Comparison of ENCODE assay signal across 14 cellular contexts in genomic region chrX:45322820-45323219, GRCh38.
DNase-seq lines count a peak whose midpoint lies in the region; TF ChIP-seq lines count a peak whose summit lies in the region.
"Had no signal": no experiment of that assay in that cellular context is flagged by ENCODE, and none has a peak within 500 bp of the region (broad histone marks: within the 10 kb centered on the region; RNA-seq: fewer than 3 reads in every experiment).

No MANE protein-coding gene starts in this region.

- no peak overlapping the region for H3K27ac ChIP-seq in substantia nigra (ENCODE audit: low read depth, low read length, poor library complexity, severe bottlenecking)
- no peak overlapping the region for H3K27ac ChIP-seq in CD4-positive, alpha-beta memory T cell (ENCODE audit: low read depth, low read length)
- H3K27ac ChIP-seq: psoas muscle, transverse colon had no signal

- no peaks in the 10 kb centered on the region for H3K4me1 ChIP-seq in CD4-positive, alpha-beta memory T cell (ENCODE audit: insufficient read depth, low read length)
- H3K4me1 ChIP-seq: psoas muscle had no signal

- no peaks in the 10 kb centered on the region for H3K27me3 ChIP-seq in CD4-positive, alpha-beta memory T cell (ENCODE audit: insufficient read depth, low read length)
- H3K27me3 ChIP-seq: transverse colon had no signal

- no peak for TF ChIP-seq CTCF in cardiac fibroblast (IDR thresholded peaks at IDR 0.05; ENCODE audit: low read depth, low read length)

- no peaks in the 10 kb centered on the region for H3K4me1 Mint-ChIP-seq in CD4-positive, alpha-beta memory T cell

- H3K4me3 Mint-ChIP-seq in CD4-positive, alpha-beta memory T cell: no peak overlapping the region

- POLR2A ChIA-PET in CD4-positive, alpha-beta memory T cell (lab: Charles Lee; ENCODE audit: partially characterized antibody): no interaction called here

- no peaks in the 10 kb centered on the region for H3K9me3 ChIP-seq in CD4-positive, alpha-beta memory T cell (ENCODE audit: control insufficient read depth in 1 of 2, low read length in 2 of 2)
- H3K9me3 ChIP-seq: psoas muscle, transverse colon had no signal

- H3K36me3 ChIP-seq in CD4-positive, alpha-beta memory T cell (ENCODE audit: insufficient read depth, low read length): no peaks in the 10 kb centered on the region
- H3K36me3 ChIP-seq: transverse colon had no signal

- no peak overlapping the region for H3K4me3 ChIP-seq in cardiac fibroblast (replicated peaks in 1 of 2; ENCODE audit: low read depth in 2 of 2, low read length in 2 of 2)
- H3K4me3 ChIP-seq in CD4-positive, alpha-beta memory T cell (ENCODE audit: low read length in 2 of 2): no peak overlapping the region
- H3K4me3 ChIP-seq: psoas muscle, transverse colon had no signal

- H3K9me3 Mint-ChIP-seq in CD4-positive, alpha-beta memory T cell: no peaks in the 10 kb centered on the region

- CTCF ChIA-PET in CD4-positive, alpha-beta memory T cell (lab: Charles Lee; ENCODE audit: partially characterized antibody): no interaction called here

- intact Hi-C loops in CD4-positive, alpha-beta memory T cell (cut with micrococcal nuclease): no loop called here

- peaks cover 0 to 3% of the 10 kb centered on the region in 2 donors for H3K27me3 Mint-ChIP-seq in CD4-positive, alpha-beta memory T cell

- H3K36me3 Mint-ChIP-seq in CD4-positive, alpha-beta memory T cell: no peaks in the 10 kb centered on the region

- no peak overlapping the region for H3K27ac Mint-ChIP-seq in CD4-positive, alpha-beta memory T cell

- DNase-seq in DMS53 (lab: John Stamatoyannopoulos, UW): peak; percentile 42
- DNase-seq in LoVo (ENCODE audit: low spot score): peak; percentile 10
- peak; percentile 17 to 55 for DNase-seq in cardiac fibroblast (ENCODE audit: low read depth in 2 of 2)
- DNase-seq in iris pigment epithelial cell (ENCODE audit: low read depth): peak; percentile 46
- DNase-seq in substantia nigra (lab: John Stamatoyannopoulos, UW): no peak
- no peak for DNase-seq in CD4-positive, alpha-beta memory T cell
- no peak for DNase-seq in DMS79 treated with DMSO at 0.1 percent for 48 hours (lab: John Stamatoyannopoulos, UW)
- DNase-seq in NCI-H2196 (lab: John Stamatoyannopoulos, UW; ENCODE audit: unreplicated experiment): no peak
- DNase-seq: activated T-cell treated with anti-CD3 and anti-CD28 coated beads, Interleukin-2, amount 50 U/mL, for 1 hour; NCI-H1436 treated with DMSO at 0.1 percent for 48 hours; NCI-H526; psoas muscle; stimulated activated CD4-positive, alpha-beta T cell treated with anti-CD3 and anti-CD28 coated beads, Interleukin-1b, Interleukin-23, amount 100 ng/mL, for 48 hours had no signal

Comparison
In these comparisons a context has a peak if more than half of its experiments do, and no peak if none do; other contexts are left out.
1. DNase-seq: peak in DMS53 (single experiment), LoVo (single experiment), cardiac fibroblast (2 of 2) and iris pigment epithelial cell (single experiment); none in substantia nigra (0 of 49), CD4-positive, alpha-beta memory T cell (0 of 5), DMS79 treated with DMSO at 0.1 percent for 48 hours (single experiment) and NCI-H2196 (single experiment).